Comparison of ENCODE assay signal across 1 cellular context in genomic region chr19:49497047-49497789, GRCh38.
TF ChIP-seq lines count a peak whose summit lies in the region.

No MANE protein-coding gene starts in this region.

TF ChIP-seq in A549, 52 proteins besides CTCF, POLR2A, EP300 and RAD21 (continued from another document):
- TF ChIP-seq, protein P1, sequence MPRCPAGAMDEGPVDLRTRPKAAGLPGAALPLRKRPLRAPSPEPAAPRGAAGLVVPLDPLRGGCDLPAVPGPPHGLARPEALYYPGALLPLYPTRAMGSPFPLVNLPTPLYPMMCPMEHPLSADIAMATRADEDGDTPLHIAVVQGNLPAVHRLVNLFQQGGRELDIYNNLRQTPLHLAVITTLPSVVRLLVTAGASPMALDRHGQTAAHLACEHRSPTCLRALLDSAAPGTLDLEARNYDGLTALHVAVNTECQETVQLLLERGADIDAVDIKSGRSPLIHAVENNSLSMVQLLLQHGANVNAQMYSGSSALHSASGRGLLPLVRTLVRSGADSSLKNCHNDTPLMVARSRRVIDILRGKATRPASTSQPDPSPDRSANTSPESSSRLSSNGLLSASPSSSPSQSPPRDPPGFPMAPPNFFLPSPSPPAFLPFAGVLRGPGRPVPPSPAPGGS (IDR thresholded peaks at IDR 0.05), result 0 out of 3 replicates have a peak, but pooled peaks have one; percentile 47
- TF ChIP-seq, protein P2, sequence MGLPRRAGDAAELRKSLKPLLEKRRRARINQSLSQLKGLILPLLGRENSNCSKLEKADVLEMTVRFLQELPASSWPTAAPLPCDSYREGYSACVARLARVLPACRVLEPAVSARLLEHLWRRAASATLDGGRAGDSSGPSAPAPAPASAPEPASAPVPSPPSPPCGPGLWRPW (IDR thresholded peaks at IDR 0.05), result no peak
- TF ChIP-seq HOXA7 (CRISPR knock-in tag; IDR thresholded peaks at IDR 0.05) (peak; percentile 78; the same call in 1 of the 2 replicates), HOXB5 (CRISPR knock-in tag; IDR thresholded peaks at IDR 0.05) (0 out of 2 replicates have a peak, but pooled peaks have one; percentile 10)
